In genomic region chr7:105623906-105624305, GRCh38 we compare ENCODE assay signal across 14 cellular contexts. TPM values are rescaled to one million over a fixed set of nuclear protein-coding genes. Genes with fewer than 3 reads are reported as not detected.
DNase-seq lines count a peak whose midpoint lies in the region; TF ChIP-seq lines count a peak whose summit lies in the region.
"Had no signal": no experiment of that assay in that cellular context is flagged by ENCODE, and none has a peak within 500 bp of the region (broad histone marks: within the 10 kb centered on the region; RNA-seq: fewer than 3 reads in every experiment).

No MANE protein-coding gene starts in this region.

- CTCF ChIA-PET in activated naive CD4-positive, alpha-beta T cell treated with anti-CD3 and anti-CD28 coated beads, Interleukin-2, amount 10 ng/mL, durations not matched to agents 7 days and 5 days (lab: Charles Lee) = no interaction called here

- H3K9me3 Mint-ChIP-seq in activated naive CD4-positive, alpha-beta T cell treated with anti-CD3 and anti-CD28 coated beads, Interleukin-2, amount 10 ng/mL, durations not matched to agents 7 days and 5 days = peaks cover 6% of the 10 kb centered on the region
- H3K9me3 Mint-ChIP-seq in nephron progenitor cell = peaks cover 25% of the 10 kb centered on the region
- H3K9me3 Mint-ChIP-seq: HFFc6 had no signal

- no peak for TF ChIP-seq CTCF in nephron progenitor cell (IDR thresholded peaks at IDR 0.05)

- peak; percentile 7 for DNase-seq in activated naive CD4-positive, alpha-beta T cell treated with anti-CD3 and anti-CD28 coated beads, Interleukin-2, amount 10 ng/mL, durations not matched to agents 7 days and 5 days
- no peak for DNase-seq in activated naive CD4-positive, alpha-beta T cell (lab: John Stamatoyannopoulos, UW)
- no peak for DNase-seq in nephron progenitor cell
- DNase-seq in posterior vena cava (ENCODE audit: low spot score) = peak; percentile 58
- DNase-seq in NCI-H2171 treated with DMSO at 0.1 percent for 48 hours (lab: John Stamatoyannopoulos, UW) = no peak
- DNase-seq in GF-D8 (lab: John Stamatoyannopoulos, UW) = no peak
- DNase-seq in amniotic stem cell (lab: John Stamatoyannopoulos, UW) = no peak
- DNase-seq: AML-193; Caco-2; CD4-positive, alpha-beta T cell; GOT3; H7; HFFc6 had no signal

- H3K27me3 Mint-ChIP-seq in activated naive CD4-positive, alpha-beta T cell treated with anti-CD3 and anti-CD28 coated beads, Interleukin-2, amount 10 ng/mL, durations not matched to agents 7 days and 5 days = no peaks in the 10 kb centered on the region
- H3K27me3 Mint-ChIP-seq in nephron progenitor cell (ENCODE audit: low read depth, poor library complexity) = no peaks in the 10 kb centered on the region
- H3K27me3 Mint-ChIP-seq: CD4-positive, alpha-beta T cell had no signal

- peaks cover 31% of the 10 kb centered on the region for H3K36me3 Mint-ChIP-seq in activated naive CD4-positive, alpha-beta T cell treated with anti-CD3 and anti-CD28 coated beads, Interleukin-2, amount 10 ng/mL, durations not matched to agents 7 days and 5 days
- H3K36me3 Mint-ChIP-seq in nephron progenitor cell (ENCODE audit: low read depth) = peaks cover 41% of the 10 kb centered on the region

- H3K4me3 Mint-ChIP-seq in activated naive CD4-positive, alpha-beta T cell treated with anti-CD3 and anti-CD28 coated beads, Interleukin-2, amount 10 ng/mL, durations not matched to agents 7 days and 5 days = no peak overlapping the region
- H3K4me3 Mint-ChIP-seq in nephron progenitor cell = no peak overlapping the region
- H3K4me3 Mint-ChIP-seq: CD4-positive, alpha-beta T cell; HFFc6 had no signal

- no peak overlapping the region for H3K27ac Mint-ChIP-seq in activated naive CD4-positive, alpha-beta T cell treated with anti-CD3 and anti-CD28 coated beads, Interleukin-2, amount 10 ng/mL, durations not matched to agents 7 days and 5 days
- peak overlapping the region; percentile 47 for H3K27ac Mint-ChIP-seq in nephron progenitor cell
- H3K27ac Mint-ChIP-seq: CD4-positive, alpha-beta T cell; HFFc6 had no signal

- intact Hi-C loops in posterior vena cava (cut with DNase I) = no loop called here

- H3K4me1 Mint-ChIP-seq in activated naive CD4-positive, alpha-beta T cell treated with anti-CD3 and anti-CD28 coated beads, Interleukin-2, amount 10 ng/mL, durations not matched to agents 7 days and 5 days = no peaks in the 10 kb centered on the region
- H3K4me1 Mint-ChIP-seq in nephron progenitor cell = peaks cover 35% of the 10 kb centered on the region

RNA-seq across cellular contexts. Expression of gene EFCAB10, which starts 42.6 kb away (rescaled TPM):
- total RNA-seq in posterior vena cava = not detected
- total RNA-seq: Caco-2, HFFc6, HT1080 had no signal

Comparison
In these comparisons a context has a peak if more than half of its experiments do, and no peak if none do; other contexts are left out.
1. DNase-seq: peak in activated naive CD4-positive, alpha-beta T cell treated with anti-CD3 and anti-CD28 coated beads, Interleukin-2, amount 10 ng/mL, durations not matched to agents 7 days and 5 days (single experiment) and posterior vena cava (single experiment); none in activated naive CD4-positive, alpha-beta T cell (0 of 4), nephron progenitor cell (single experiment), NCI-H2171 treated with DMSO at 0.1 percent for 48 hours (single experiment), GF-D8 (single experiment) and amniotic stem cell (single experiment).